14 cellular contexts compared by ENCODE assay signal in genomic region chr15:43795197-43795596, GRCh38. TPM values are rescaled to one million over a fixed set of nuclear protein-coding genes. Genes with fewer than 3 reads are reported as not detected.
A peak's percentile ranks its signal among the peaks of the same experiment; 100 is the strongest.
DNase-seq lines count a peak whose midpoint lies in the region; ATAC-seq and TF ChIP-seq lines count a peak whose summit lies in the region.
"Had no signal": no experiment of that assay in that cellular context is flagged by ENCODE, and none has a peak within 500 bp of the region (broad histone marks: within the 10 kb centered on the region; RNA-seq: fewer than 3 reads in every experiment).

No MANE protein-coding gene starts in this region.

- H3K36me3 ChIP-seq in breast epithelium (no peaks in the 10 kb centered on the region), mammary epithelial cell (ENCODE audit: insufficient read depth, low read length) (peaks cover 17% of the 10 kb centered on the region), right lobe of liver (peaks cover 0 to 30% (median 19%) of the 10 kb centered on the region in 4 donors), upper lobe of left lung (peaks cover 5 to 65% (median 33%) of the 10 kb centered on the region in 4 donors)

- TF ChIP-seq CTCF in breast epithelium (IDR thresholded peaks at IDR 0.05), result no peak
- no peak for TF ChIP-seq CTCF in mammary epithelial cell (conservative IDR thresholded peaks at IDR 0.05 in 1 of 2, IDR thresholded peaks at IDR 0.05 in 1 of 2; ENCODE audit: extremely low read depth in 1 of 2, insufficient read depth in 1 of 2, low read depth in 1 of 2, low read length in 2 of 2)
- TF ChIP-seq CTCF in right lobe of liver (IDR thresholded peaks at IDR 0.05), result no peak
- TF ChIP-seq CTCF in upper lobe of left lung (IDR thresholded peaks at IDR 0.05), result no peak

- WGBS in mammary epithelial cell (ENCODE audit: low coverage, missing lambda C conversion rate), result 100% methylated on average over 2 of the region's 2 CpGs
- 74% methylated on average over 2 of the region's 2 CpGs for WGBS in right lobe of liver (ENCODE audit: insufficient coverage, low coverage, low lambda C conversion rate, missing lambda C conversion rate)
- 84 to 96% methylated on average over 2 of the region's 2 CpGs for WGBS in upper lobe of left lung, 2 donors

- no peak overlapping the region for H3K4me2 ChIP-seq in mammary epithelial cell (ENCODE audit: insufficient read depth, low read depth, low read length)

- peaks cover 11 to 19% of the 10 kb centered on the region in 2 donors for H3K4me1 ChIP-seq in breast epithelium
- peaks cover 23% of the 10 kb centered on the region for H3K4me1 ChIP-seq in mammary epithelial cell (ENCODE audit: insufficient read depth, low read length)
- peaks cover 0 to 21% (median 8%) of the 10 kb centered on the region in 4 donors for H3K4me1 ChIP-seq in right lobe of liver
- peaks cover 51 to 71% (median 54%) of the 10 kb centered on the region in 4 donors for H3K4me1 ChIP-seq in upper lobe of left lung

- peak overlapping the region; percentile 97 to 99 for H3K27ac ChIP-seq in breast epithelium
- no peak overlapping the region for H3K27ac ChIP-seq in mammary epithelial cell (ENCODE audit: insufficient read depth, low read depth, low read length)
- peak overlapping the region in 2 of 3 donors; percentile 14 to 22 for H3K27ac ChIP-seq in right lobe of liver
- peak overlapping the region; percentile 68 to 100 (median 96) for H3K27ac ChIP-seq in upper lobe of left lung

- peaks cover 35% of the 10 kb centered on the region for H3K79me2 ChIP-seq in mammary epithelial cell (ENCODE audit: insufficient read depth, low read length)

- H3K9ac ChIP-seq in mammary epithelial cell (ENCODE audit: insufficient read depth, low read length), result no peak overlapping the region

- H3K27me3 Mint-ChIP-seq in activated naive CD8-positive, alpha-beta T cell treated with anti-CD3 and anti-CD28 coated beads, Interleukin-2, amount 10 ng/mL, durations not matched to agents 7 days and 5 days, result no peaks in the 10 kb centered on the region
- H3K27me3 Mint-ChIP-seq: activated CD4-positive, alpha-beta T cell treated with anti-CD3 and anti-CD28 coated beads for 36 hours had no signal

- H3K4me3 ChIP-seq in breast epithelium (no peak overlapping the region), mammary epithelial cell (replicated peaks in 1 of 3; ENCODE audit: insufficient read depth in 1 of 3, low read depth in 2 of 3, low read length in 3 of 3) (no peak overlapping the region), right lobe of liver (no peak overlapping the region), upper lobe of left lung (no peak overlapping the region)
- H3K4me3 ChIP-seq: SJCRH30, testis had no signal

- CTCF ChIA-PET in mammary epithelial cell (lab: Charles Lee; ENCODE audit: low non-redundant PET), result no interaction called here

- TF ChIP-seq EP300 in upper lobe of left lung (IDR thresholded peaks at IDR 0.05), result no peak

- POLR2A ChIA-PET in activated naive CD8-positive, alpha-beta T cell treated with anti-CD3 and anti-CD28 coated beads, Interleukin-2, amount 10 ng/mL, durations not matched to agents 7 days and 5 days (lab: Charles Lee), result interaction anchor here (0.5 to 4.0 kb wide), 2 partner anchors 29 to 1070 kb away, joined by 3 to 17 read pairs; partner anchors contain the start of gene MFAP1

- H3K27ac Mint-ChIP-seq in activated naive CD8-positive, alpha-beta T cell treated with anti-CD3 and anti-CD28 coated beads, Interleukin-2, amount 10 ng/mL, durations not matched to agents 7 days and 5 days, result peak overlapping the region; percentile 12

- H3K4me1 Mint-ChIP-seq in activated naive CD8-positive, alpha-beta T cell treated with anti-CD3 and anti-CD28 coated beads, Interleukin-2, amount 10 ng/mL, durations not matched to agents 7 days and 5 days, result peaks cover 53% of the 10 kb centered on the region

- H3K9me3 ChIP-seq in breast epithelium (no peaks in the 10 kb centered on the region), mammary epithelial cell (replicated peaks; ENCODE audit: insufficient read depth, low read length) (no peaks in the 10 kb centered on the region), right lobe of liver (no peaks in the 10 kb centered on the region), upper lobe of left lung (no peaks in the 10 kb centered on the region)
- H3K9me3 ChIP-seq: SJCRH30, testis had no signal

- DNase-seq in breast epithelium (ENCODE audit: low spot score in 2 of 2), result no peak
- DNase-seq in mammary epithelial cell, result no peak
- no peak for DNase-seq in activated naive CD8-positive, alpha-beta T cell treated with anti-CD3 and anti-CD28 coated beads, Interleukin-2, amount 10 ng/mL, durations not matched to agents 7 days and 5 days
- DNase-seq in right lobe of liver, result no peak
- DNase-seq in upper lobe of left lung, result no peak
- no peak for DNase-seq in NCI-H2029 treated with DMSO at 0.1 percent for 48 hours (lab: John Stamatoyannopoulos, UW)
- DNase-seq: activated CD4-positive, alpha-beta T cell treated with anti-CD3 and anti-CD28 coated beads for 36 hours; NCI-H1092; posterior cingulate gyrus; SJCRH30; testis had no signal

- no peak for ATAC-seq in activated naive CD8-positive, alpha-beta T cell treated with anti-CD3 and anti-CD28 coated beads, Interleukin-2, amount 10 ng/mL, durations not matched to agents 7 days and 5 days (ENCODE audit: low read depth)
- ATAC-seq in right lobe of liver (no peak), upper lobe of left lung (ENCODE audit: low FRiP score in 2 of 2) (no peak), HG02938 (IDR thresholded peaks at IDR 0.05; ENCODE audit: unreplicated experiment) (no peak), GM18520 (IDR thresholded peaks at IDR 0.05; ENCODE audit: unreplicated experiment) (no peak)
- ATAC-seq: activated CD4-positive, alpha-beta T cell treated with anti-CD3 and anti-CD28 coated beads for 36 hours had no signal

- in situ Hi-C loops in mammary epithelial cell (cut with MboI; ENCODE audit: low sequenced_read_pairs in 2 of 2), result no loop called here

- H3K27me3 ChIP-seq in breast epithelium (no peaks in the 10 kb centered on the region), mammary epithelial cell (ENCODE audit: insufficient read depth, low read length) (no peaks in the 10 kb centered on the region), right lobe of liver (no peaks in the 10 kb centered on the region), upper lobe of left lung (no peaks in the 10 kb centered on the region)
- H3K27me3 ChIP-seq: SJCRH30, testis had no signal

- no TSS peak for BruUV-seq in mammary epithelial cell (replicated peaks; lab: Mats Ljungman, UMichigan)

- H3K9me3 Mint-ChIP-seq in activated naive CD8-positive, alpha-beta T cell treated with anti-CD3 and anti-CD28 coated beads, Interleukin-2, amount 10 ng/mL, durations not matched to agents 7 days and 5 days, result no peaks in the 10 kb centered on the region

- no peak for TF ChIP-seq POLR2A in breast epithelium (IDR thresholded peaks at IDR 0.05)
- no peak for TF ChIP-seq POLR2A in right lobe of liver (IDR thresholded peaks at IDR 0.05)
- TF ChIP-seq POLR2A in upper lobe of left lung (IDR thresholded peaks at IDR 0.05), result no peak

- peaks cover 38% of the 10 kb centered on the region for H3K36me3 Mint-ChIP-seq in activated naive CD8-positive, alpha-beta T cell treated with anti-CD3 and anti-CD28 coated beads, Interleukin-2, amount 10 ng/mL, durations not matched to agents 7 days and 5 days

- intact Hi-C loops in breast epithelium (cut with DNase I; ENCODE audit: low total_unique reads), result no loop called here
- intact Hi-C loops in mammary epithelial cell (cut with micrococcal nuclease), result no loop called here
- intact Hi-C loops in right lobe of liver (cut with DNase I), result no loop called here

- H4K20me1 ChIP-seq in mammary epithelial cell (ENCODE audit: insufficient read depth, low read length), result no peaks in the 10 kb centered on the region

- H2AFZ ChIP-seq in mammary epithelial cell (ENCODE audit: low read depth, low read length), result no peak overlapping the region

- peak overlapping the region; percentile 13 for H3K4me3 Mint-ChIP-seq in activated naive CD8-positive, alpha-beta T cell treated with anti-CD3 and anti-CD28 coated beads, Interleukin-2, amount 10 ng/mL, durations not matched to agents 7 days and 5 days

- dilution Hi-C loops in mammary epithelial cell (cut with HindIII; ENCODE audit: low sequenced_read_pairs), result no loop called here

RNA-seq across cellular contexts. Expression of gene SERF2, which starts 3.1 kb away (rescaled TPM):
- total RNA-seq in breast epithelium (100 to 1,000 TPM; 653 to 916 (median 695) TPM), mammary epithelial cell (100 to 1,000 TPM; 191 to 636 TPM), right lobe of liver (100 to 1,000 TPM; 454 to 694 (median 611) TPM), upper lobe of left lung (1,000 to 10,000 TPM in 1 of 6 donors, 100 to 1,000 TPM in 5; 285 to 1,034 (median 752) TPM)
- polyA plus RNA-seq in mammary epithelial cell, result 987 TPM
- polyA minus RNA-seq in mammary epithelial cell, result 365 TPM
- total RNA-seq in activated naive CD8-positive, alpha-beta T cell treated with anti-CD3 and anti-CD28 coated beads, Interleukin-2, amount 10 ng/mL, durations not matched to agents 7 days and 5 days, result 100 to 1,000 TPM; 926 to 987 TPM

RNA-seq across cellular contexts. Expression of gene SERINC4, which starts 4.8 kb away (rescaled TPM):
- total RNA-seq in breast epithelium (under 1 TPM in 1 of 3 donors, not detected in 2; 0.16 TPM), mammary epithelial cell (under 1 TPM in 1 of 2 donors, not detected in 1; 0.17 TPM), right lobe of liver (under 1 TPM in 2 of 6 experiments, not detected in 4; 0.22 to 0.26 TPM), upper lobe of left lung (under 1 TPM in 1 of 6 donors, not detected in 5; 0.34 TPM)
- 0.11 TPM for polyA plus RNA-seq in mammary epithelial cell
- polyA minus RNA-seq in mammary epithelial cell, result not detected
- under 1 TPM; 0.14 to 0.17 TPM for total RNA-seq in activated naive CD8-positive, alpha-beta T cell treated with anti-CD3 and anti-CD28 coated beads, Interleukin-2, amount 10 ng/mL, durations not matched to agents 7 days and 5 days
- total RNA-seq: lower leg skin, SJCRH30 had no signal

RNA-seq across cellular contexts. Expression of gene HYPK, which starts 5.2 kb away (rescaled TPM):
- total RNA-seq in breast epithelium (10 to 100 TPM in 2 of 3 donors, 1 to 10 TPM in 1; 9.5 to 17.7 (median 11.2) TPM), mammary epithelial cell (10 to 100 TPM in 1 of 2 donors, 1 to 10 TPM in 1; 5.5 to 20.2 TPM), right lobe of liver (10 to 100 TPM in 3 of 6 experiments, 1 to 10 TPM in 3; 6.1 to 17.4 (median 9.1) TPM), upper lobe of left lung (10 to 100 TPM in 5 of 6 donors, 1 to 10 TPM in 1; 6.5 to 41.9 (median 14.1) TPM)
- polyA plus RNA-seq in mammary epithelial cell, result 4.1 TPM
- 14.8 TPM for polyA minus RNA-seq in mammary epithelial cell
- total RNA-seq in activated naive CD8-positive, alpha-beta T cell treated with anti-CD3 and anti-CD28 coated beads, Interleukin-2, amount 10 ng/mL, durations not matched to agents 7 days and 5 days, result 10 to 100 TPM; 17.2 to 18.3 TPM

RNA-seq across cellular contexts. Expression of gene ELL3, which starts 18.4 kb away (rescaled TPM):
- 10 to 100 TPM in 1 of 3 donors, 1 to 10 TPM in 2; 5.2 to 14.5 (median 9.0) TPM for total RNA-seq in breast epithelium
- total RNA-seq in mammary epithelial cell, result 1 to 10 TPM; 1.7 to 5.7 TPM
- 2.8 TPM for polyA plus RNA-seq in mammary epithelial cell
- polyA minus RNA-seq in mammary epithelial cell, result 10.9 TPM
- 1 to 10 TPM; 4.6 to 4.9 TPM for total RNA-seq in activated naive CD8-positive, alpha-beta T cell treated with anti-CD3 and anti-CD28 coated beads, Interleukin-2, amount 10 ng/mL, durations not matched to agents 7 days and 5 days
- 1 to 10 TPM in 5 of 6 experiments, under 1 TPM in 1; 0.39 to 2.0 (median 1.7) TPM for total RNA-seq in right lobe of liver
- total RNA-seq in upper lobe of left lung, result 1 to 10 TPM; 1.7 to 8.4 (median 4.3) TPM
- total RNA-seq: SJCRH30 had no signal

RNA-seq across cellular contexts. Expression of gene MFAP1, which starts 29.3 kb away (rescaled TPM):
- total RNA-seq in breast epithelium, result 10 to 100 TPM; 14.4 to 26.3 (median 15.7) TPM
- 10 to 100 TPM; 14.7 to 26.8 TPM for total RNA-seq in mammary epithelial cell
- 24.8 TPM for polyA plus RNA-seq in mammary epithelial cell
- polyA minus RNA-seq in mammary epithelial cell, result 25.1 TPM
- 10 to 100 TPM; 33.6 to 35.3 TPM for total RNA-seq in activated naive CD8-positive, alpha-beta T cell treated with anti-CD3 and anti-CD28 coated beads, Interleukin-2, amount 10 ng/mL, durations not matched to agents 7 days and 5 days
- total RNA-seq in right lobe of liver, result 10 to 100 TPM in 2 of 6 experiments, 1 to 10 TPM in 4; 6.7 to 11.9 (median 8.1) TPM
- 10 to 100 TPM in 5 of 6 donors, 1 to 10 TPM in 1; 7.4 to 20.0 (median 17.5) TPM for total RNA-seq in upper lobe of left lung
